ENCODE assay signal across 8 cellular contexts in the genomic region with DNA sequence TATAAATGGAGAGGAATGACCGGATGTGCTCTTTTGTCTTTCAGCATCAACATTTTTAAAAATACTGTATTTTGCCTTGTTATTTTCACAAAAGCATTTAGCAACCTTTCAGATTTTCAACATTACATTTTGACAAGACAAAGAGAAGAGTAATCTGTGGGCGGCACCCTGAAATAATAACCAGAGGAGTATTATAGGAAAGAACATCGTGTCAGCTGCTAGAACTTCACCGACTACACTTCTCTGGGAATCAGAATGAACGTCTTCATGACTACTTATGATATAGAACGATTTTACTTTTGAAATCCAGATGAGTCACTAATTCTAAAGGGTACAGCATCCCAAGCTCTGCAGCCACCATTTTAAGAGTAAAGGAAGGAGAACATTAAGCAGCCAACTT.
"Had no signal": no experiment of that assay in that cellular context is flagged by ENCODE, and none has a peak within 500 bp of the region (broad histone marks: within the 10 kb centered on the region; RNA-seq: fewer than 3 reads in every experiment).

No MANE protein-coding gene starts in this region.

- FAIRE-seq: H1, H54, HTR-8/SVneo had no signal

- H3K4me1 Mint-ChIP-seq: GM23338, H9, IgD-negative memory B cell had no signal

- H3K36me3 Mint-ChIP-seq: IgD-negative memory B cell had no signal

- ATAC-seq: GM23338 had no signal

- H2AFZ ChIP-seq: GM23338 had no signal

- H3K27me3 Mint-ChIP-seq: IgD-negative memory B cell had no signal

- H3K4me2 ChIP-seq: GM23338 had no signal

- H3K4me3 ChIP-seq: GM23338 had no signal

- H3K4me3 Mint-ChIP-seq: GM23338, H9, IgD-negative memory B cell had no signal

- DNase-seq: H9, HCEC 1CT, KBM-7 had no signal

- H3K27ac Mint-ChIP-seq: GM23338, H9, IgD-negative memory B cell had no signal
